Comparison of ENCODE assay signal across 20 cellular contexts in the genomic region with DNA sequence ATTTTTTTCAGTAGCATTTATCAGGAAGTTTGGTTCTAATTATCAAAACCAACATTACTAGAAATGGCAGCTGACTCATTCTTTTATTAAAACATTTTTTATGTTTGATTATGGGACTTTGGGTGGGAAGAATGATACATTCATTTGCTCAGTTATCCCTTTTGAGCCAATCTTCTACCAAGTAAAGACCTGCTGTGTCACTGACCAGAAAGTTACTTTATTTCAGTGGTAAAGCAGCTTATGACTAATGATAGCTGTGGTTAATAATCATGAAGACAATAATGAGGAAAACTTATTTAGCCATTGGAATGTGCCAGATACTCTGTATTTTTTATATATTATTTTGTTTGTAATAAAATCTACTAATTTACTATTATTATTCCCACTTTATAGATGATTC.
"Had no signal": no experiment of that assay in that cellular context is flagged by ENCODE, and none has a peak within 500 bp of the region (broad histone marks: within the 10 kb centered on the region; RNA-seq: fewer than 3 reads in every experiment).

No MANE protein-coding gene starts in this region.

- H3K9me3 ChIP-seq: body of pancreas, left lung, upper lobe of left lung had no signal

- H3K4me3 ChIP-seq: body of pancreas, esophagus squamous epithelium, left lung, thoracic aorta, upper lobe of left lung had no signal

- H3K27ac ChIP-seq: body of pancreas, esophagus squamous epithelium, left lung, thoracic aorta had no signal

- H3K27me3 ChIP-seq: body of pancreas, esophagus squamous epithelium, left lung, upper lobe of left lung had no signal

- H3K27ac Mint-ChIP-seq: activated B cell treated with CpG ODN at 0.5 μM for 24 hours; activated CD4-positive, alpha-beta memory T cell treated with anti-CD3 and anti-CD28 coated beads for 36 hours; activated naive CD8-positive, alpha-beta T cell treated with anti-CD3 and anti-CD28 coated beads for 36 hours; nephron progenitor cell; stimulated activated naive B cell treated with anti-CD40 and anti-IgM and Interleukin-4, amounts not matched to agents 10 μg/mL and 1 μg/mL and 100 μg/mL, for 72 hours had no signal

- DNase-seq: activated B cell treated with CpG ODN at 0.5 μM for 24 hours; activated CD4-positive, alpha-beta memory T cell treated with anti-CD3 and anti-CD28 coated beads for 36 hours; activated CD4-positive, alpha-beta T cell treated with anti-CD3 and anti-CD28 coated beads for 4 hours; activated naive CD8-positive, alpha-beta T cell treated with anti-CD3 and anti-CD28 coated beads for 36 hours; activated T-cell treated with anti-CD3 and anti-CD28 coated beads for 4 hours; amygdala; body of pancreas; cortex of kidney; esophagus squamous epithelium; foreskin melanocyte; hypothalamus; kidney; left lung; nephron progenitor cell; occipital lobe; posterior cingulate gyrus; stimulated activated naive B cell treated with anti-CD40 and anti-IgM and Interleukin-4, amounts not matched to agents 10 μg/mL and 1 μg/mL and 100 μg/mL, for 72 hours; T-helper 2 cell; upper lobe of left lung had no signal

- H3K9me3 Mint-ChIP-seq: activated naive CD8-positive, alpha-beta T cell treated with anti-CD3 and anti-CD28 coated beads for 36 hours; stimulated activated naive B cell treated with anti-CD40 and anti-IgM and Interleukin-4, amounts not matched to agents 10 μg/mL and 1 μg/mL and 100 μg/mL, for 72 hours had no signal

- ATAC-seq: body of pancreas; left lung; stimulated activated naive B cell treated with anti-CD40 and anti-IgM and Interleukin-4, amounts not matched to agents 10 μg/mL and 1 μg/mL and 100 μg/mL, for 72 hours had no signal

- H3K36me3 ChIP-seq: esophagus squamous epithelium, left lung, thoracic aorta had no signal

- H3K4me1 ChIP-seq: body of pancreas, esophagus squamous epithelium, left lung, upper lobe of left lung had no signal
